Comparison of ENCODE assay signal across 27 cellular contexts in genomic region chr3:62546266-62546665, GRCh38.
"Had no signal": no experiment of that assay in that cellular context is flagged by ENCODE, and none has a peak within 500 bp of the region (broad histone marks: within the 10 kb centered on the region; RNA-seq: fewer than 3 reads in every experiment).

No MANE protein-coding gene starts in this region.

- H3K27ac ChIP-seq: left lung, lower lobe of right lung, neural progenitor cell, neutrophil, ovary, right atrium auricular region, right lobe of liver, skin epidermis, suprapubic skin, thoracic aorta, tibial artery, upper lobe of right lung had no signal

- H2AFZ ChIP-seq: neural progenitor cell had no signal

- H3K36me3 ChIP-seq: left lung, lower lobe of right lung, neural progenitor cell, neutrophil, ovary, right atrium auricular region, right lobe of liver, suprapubic skin, thoracic aorta, tibial artery, upper lobe of right lung had no signal

- H3K4me1 ChIP-seq: left lung, lower lobe of right lung, neural progenitor cell, right atrium auricular region, right lobe of liver, suprapubic skin, tibial artery, upper lobe of right lung had no signal

- H3K4me3 ChIP-seq: left lung, lower lobe of right lung, neural progenitor cell, ovary, right atrium auricular region, right lobe of liver, skin epidermis, suprapubic skin, thoracic aorta, tibial artery, upper lobe of right lung had no signal

- DNase-seq: hypothalamus; immature natural killer cell; kidney; left colon; left lung; lower lobe of right lung; mammary epithelial cell; mesenchymal stem cell; naive B cell; natural killer cell; nephron progenitor cell; ovary; right lobe of liver; stimulated activated CD4-positive, alpha-beta T cell treated with anti-CD3 and anti-CD28 coated beads, Interleukin-12 subunit alpha, Interleukin-12 subunit beta, amount 100 ng/mL, for 4 hours; stimulated activated CD4-positive, alpha-beta T cell treated with anti-CD3 and anti-CD28 coated beads, Interleukin-4, amount 100 ng/mL, for 24 hours; stimulated activated naive CD4-positive, alpha-beta T cell; tibial artery; trophoblast cell; upper lobe of right lung had no signal

- H3K9ac ChIP-seq: neural progenitor cell had no signal

- FAIRE-seq: kidney, urothelium cell line had no signal

- H3K9me3 ChIP-seq: left lung, lower lobe of right lung, neutrophil, ovary, right atrium auricular region, right lobe of liver, suprapubic skin, thoracic aorta, tibial artery, upper lobe of right lung had no signal

- H3K4me2 ChIP-seq: neural progenitor cell had no signal

- ATAC-seq: left colon; left lung; lower lobe of right lung; natural killer cell; right lobe of liver; stimulated activated effector memory CD8-positive, alpha-beta T cell treated with anti-CD3 and anti-CD28 coated beads, Interleukin-12 subunit alpha, Interleukin-12 subunit beta, amount 100 ng/mL, for 72 hours; upper lobe of right lung had no signal

- H3K27me3 ChIP-seq: left lung, neural progenitor cell, neutrophil, ovary, right atrium auricular region, suprapubic skin, upper lobe of right lung had no signal
